In the genomic region with DNA sequence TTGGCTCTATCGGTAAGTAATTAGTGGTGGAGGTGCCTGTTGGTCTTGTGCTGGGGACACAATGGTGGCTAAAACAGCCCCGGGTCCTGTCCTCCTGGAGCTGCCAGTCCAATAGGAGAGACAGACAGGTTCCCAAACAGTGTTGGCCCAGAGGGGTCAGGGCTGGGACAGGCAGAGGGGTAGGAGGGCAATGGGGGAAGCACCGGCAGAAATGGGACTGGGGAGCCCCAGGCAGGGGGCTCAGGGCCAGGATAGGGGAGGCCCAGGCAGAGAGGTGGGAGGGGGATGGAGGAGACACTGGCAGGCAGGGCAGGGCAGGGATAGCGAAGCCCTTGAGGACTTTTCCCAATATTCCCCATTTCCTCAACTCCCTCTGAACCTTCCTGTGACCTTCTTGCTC, we compare ENCODE assay signal across 22 cellular contexts. TPM values are rescaled to one million over a fixed set of nuclear protein-coding genes. Genes with fewer than 3 reads are reported as not detected.
A peak's percentile ranks its signal among the peaks of the same experiment; 100 is the strongest.
DNase-seq lines count a peak whose midpoint lies in the region; ATAC-seq and TF ChIP-seq lines count a peak whose summit lies in the region.
"Had no signal": no experiment of that assay in that cellular context is flagged by ENCODE, and none has a peak within 500 bp of the region (broad histone marks: within the 10 kb centered on the region; RNA-seq: fewer than 3 reads in every experiment).

No MANE protein-coding gene starts in this region.

- H3K27ac Mint-ChIP-seq in neural crest cell (ENCODE audit: unreplicated experiment) = no peak overlapping the region
- H3K27ac Mint-ChIP-seq: GM23338, HFFc6 had no signal

- no peaks in the 10 kb centered on the region for H3K27me3 ChIP-seq in RWPE2 (ENCODE audit: insufficient read depth, poor library complexity, severe bottlenecking)
- no peaks in the 10 kb centered on the region for H3K27me3 ChIP-seq in osteoblast (ENCODE audit: insufficient read depth, low read length)
- H3K27me3 ChIP-seq: BE2C; BLaER1 treated with 17β-estradiol and CSF1 and Interleukin-3, amounts not matched to agents 10 nM and 100 nM had no signal

- no peaks in the 10 kb centered on the region for H3K36me3 Mint-ChIP-seq in neural crest cell (ENCODE audit: low read depth)
- H3K36me3 Mint-ChIP-seq: CD14-positive monocyte had no signal

- no peaks in the 10 kb centered on the region for H3K9me3 ChIP-seq in RWPE2 (ENCODE audit: severe bottlenecking)
- no peaks in the 10 kb centered on the region for H3K9me3 ChIP-seq in osteoblast (ENCODE audit: low read depth, low read length)
- H3K9me3 ChIP-seq: BE2C; BLaER1 treated with 17β-estradiol and CSF1 and Interleukin-3, amounts not matched to agents 10 nM and 100 nM had no signal

- TF ChIP-seq CTCF in RWPE2 (IDR thresholded peaks at IDR 0.05; ENCODE audit: poor library complexity, severe bottlenecking) = no peak
- no peak for TF ChIP-seq CTCF in neural crest cell (conservative IDR thresholded peaks at IDR 0.05)
- TF ChIP-seq CTCF in osteoblast (IDR thresholded peaks at IDR 0.05; ENCODE audit: extremely low read depth, low read depth, low read length) = no peak
- TF ChIP-seq CTCF in GM13976 (IDR thresholded peaks at IDR 0.05; ENCODE audit: borderline replicate concordance, control extremely low read depth, extremely low read depth, insufficient read depth, missing control alignments) = no peak

- H3K4me3 Mint-ChIP-seq in neural crest cell = peak overlapping the region; percentile 47
- H3K4me3 Mint-ChIP-seq: CD14-positive monocyte, GM23338, H9, HFFc6 had no signal

- H3K4me3 ChIP-seq in RWPE2 (ENCODE audit: severe bottlenecking) = no peak overlapping the region
- no peak overlapping the region for H3K4me3 ChIP-seq in osteoblast (ENCODE audit: insufficient read depth, low read length)
- H3K4me3 ChIP-seq: BLaER1 treated with 17β-estradiol and CSF1 and Interleukin-3, amounts not matched to agents 10 nM and 100 nM; GM23338 had no signal

- no peak overlapping the region for H2AFZ ChIP-seq in osteoblast (ENCODE audit: low read length)

- H3K79me2 ChIP-seq in osteoblast (ENCODE audit: insufficient read depth, low read length) = peaks cover 28% of the 10 kb centered on the region

- H3K9me3 Mint-ChIP-seq in neural crest cell = no peaks in the 10 kb centered on the region
- H3K9me3 Mint-ChIP-seq: CD4-positive, alpha-beta T cell; CD8-positive, alpha-beta memory T cell; GM23338; H9; HFFc6 had no signal

- no peak overlapping the region for H3K4me2 ChIP-seq in osteoblast (ENCODE audit: insufficient read depth, low read length)
- H3K4me2 ChIP-seq: BLaER1 treated with 17β-estradiol and CSF1 and Interleukin-3, amounts not matched to agents 10 nM and 100 nM; GM23338 had no signal

- H3K4me1 ChIP-seq in RWPE2 (ENCODE audit: insufficient read depth, poor library complexity, severe bottlenecking) (peaks cover 14% of the 10 kb centered on the region), osteoblast (ENCODE audit: insufficient read depth, low read length) (peaks cover 25% of the 10 kb centered on the region)

- H3K27ac ChIP-seq in RWPE2 (ENCODE audit: poor library complexity, severe bottlenecking) = no peak overlapping the region
- H3K27ac ChIP-seq in osteoblast (ENCODE audit: low read depth, low read length) = no peak overlapping the region
- H3K27ac ChIP-seq: 22Rv1; BLaER1 treated with 17β-estradiol and CSF1 and Interleukin-3, amounts not matched to agents 10 nM and 100 nM had no signal

- peak; percentile 50 for DNase-seq in activated effector memory CD4-positive, alpha-beta T cell treated with anti-CD3 and anti-CD28 coated beads, Interleukin-2, amount 50 U/mL, for 16 hours
- DNase-seq in activated effector memory CD4-positive, alpha-beta T cell treated with Interleukin-2 at 50 U/mL for 16 hours = no peak
- peak; percentile 18 for DNase-seq in RWPE2 (ENCODE audit: low spot score)
- DNase-seq in neural crest cell (ENCODE audit: low read depth, low spot score) = no peak
- peak; percentile 62 for DNase-seq in osteoblast (ENCODE audit: insufficient read length, low spot score, missing footprints)
- no peak for DNase-seq in stimulated activated CD8-positive, alpha-beta memory T cell treated with anti-CD3 and anti-CD28 coated beads, Interleukin-4, amount 100 ng/mL, for 48 hours
- no peak for DNase-seq in GM13976 (ENCODE audit: low spot score)
- no peak for DNase-seq in activated CD4-positive, alpha-beta T cell treated with anti-CD3 and anti-CD28 coated beads for 1 hour
- DNase-seq: AML-193; BE2C; Calu3; CD4-positive, alpha-beta T cell; CD8-positive, alpha-beta memory T cell; DMS53; DND-41; H9; HFFc6 had no signal

- H3K4me1 Mint-ChIP-seq in neural crest cell = peaks cover 27% of the 10 kb centered on the region

- in situ Hi-C loops in GM13976 (cut with MboI; ENCODE audit: low sequenced_read_pairs, unreplicated experiment) = loop anchor here (10.0 kb wide), 2 partner anchors 174 to 294 kb away; no protein-coding TSS in a partner anchor

- H3K36me3 ChIP-seq in RWPE2 (ENCODE audit: low read depth) = peaks cover 8% of the 10 kb centered on the region
- no peaks in the 10 kb centered on the region for H3K36me3 ChIP-seq in osteoblast (ENCODE audit: insufficient read depth, low read length)

- no peak for ATAC-seq in RWPE2 (ENCODE audit: low read depth)
- ATAC-seq: GM23338, HCT116 had no signal

- H4K20me1 ChIP-seq in osteoblast (ENCODE audit: insufficient read depth, low read length) = peaks cover 16% of the 10 kb centered on the region

- no peaks in the 10 kb centered on the region for H3K27me3 Mint-ChIP-seq in neural crest cell (ENCODE audit: low read depth)
- H3K27me3 Mint-ChIP-seq: CD4-positive, alpha-beta T cell had no signal

RNA-seq across cellular contexts. Expression of a gene that starts 2.2 kb away (rescaled TPM):
- total RNA-seq in neural crest cell (473 and 489 TPM in 2 replicates), osteoblast (69.0 and 87.2 TPM in 2 replicates)

RNA-seq across cellular contexts. Expression of a gene that starts 14.4 kb away (rescaled TPM):
- 40.5 and 44.9 TPM in 2 replicates for total RNA-seq in neural crest cell
- 17.1 and 19.5 TPM in 2 replicates for total RNA-seq in osteoblast

Comparison
In these comparisons a context has a peak if more than half of its experiments do, and no peak if none do; other contexts are left out.
1. DNase-seq: peak in activated effector memory CD4-positive, alpha-beta T cell treated with anti-CD3 and anti-CD28 coated beads, Interleukin-2, amount 50 U/mL, for 16 hours (single experiment), RWPE2 (single experiment) and osteoblast (single experiment); none in activated effector memory CD4-positive, alpha-beta T cell treated with Interleukin-2 at 50 U/mL for 16 hours (single experiment), neural crest cell (single experiment), stimulated activated CD8-positive, alpha-beta memory T cell treated with anti-CD3 and anti-CD28 coated beads, Interleukin-4, amount 100 ng/mL, for 48 hours (single experiment), GM13976 (single experiment) and activated CD4-positive, alpha-beta T cell treated with anti-CD3 and anti-CD28 coated beads for 1 hour (single experiment).